Comparison of ENCODE assay signal across 18 cellular contexts in genomic region chr10:82041018-82041417, GRCh38.
DNase-seq lines count a peak whose midpoint lies in the region; ATAC-seq and TF ChIP-seq lines count a peak whose summit lies in the region.
"Had no signal": no experiment of that assay in that cellular context is flagged by ENCODE, and none has a peak within 500 bp of the region (broad histone marks: within the 10 kb centered on the region; RNA-seq: fewer than 3 reads in every experiment).

No MANE protein-coding gene starts in this region.

- DNase-seq in fibroblast of pulmonary artery (ENCODE audit: low read depth) (peak; percentile 8), kidney tubule cell (ENCODE audit: low spot score) (peak; percentile 39), hepatic stellate cell (ENCODE audit: low spot score) (no peak), NCI-H1105 (lab: John Stamatoyannopoulos, UW) (no peak)
- DNase-seq: CD4-positive, alpha-beta memory T cell; DMS53; EL; MV-4-11; NCI-H1417; NCI-H187 treated with DMSO at 0.1 percent for 48 hours; NCI-H526 had no signal

- H3K36me3 ChIP-seq in HUES48 (ENCODE audit: control insufficient read depth, insufficient read depth, low read length) = no peaks in the 10 kb centered on the region
- H3K36me3 ChIP-seq: SJSA1 had no signal

- ATAC-seq in GM19035 (IDR thresholded peaks at IDR 0.05; ENCODE audit: unreplicated experiment) = no peak
- no peak for ATAC-seq in HG03521 (IDR thresholded peaks at IDR 0.05; ENCODE audit: unreplicated experiment)
- ATAC-seq: GM12878 had no signal

- no peak overlapping the region for H3K9ac ChIP-seq in HUES48 (ENCODE audit: low read depth, low read length)
- H3K9ac ChIP-seq: BLaER1, KMS-11 had no signal

- TF ChIP-seq CTCF in fibroblast of pulmonary artery (IDR thresholded peaks at IDR 0.05; ENCODE audit: low read length, missing control alignments) = no peak

- H3K27ac ChIP-seq in HUES48 (ENCODE audit: low read depth, low read length) = peak overlapping the region; percentile 26
- H3K27ac ChIP-seq: BLaER1, KMS-11, SJSA1 had no signal

- no peaks in the 10 kb centered on the region for H3K27me3 ChIP-seq in HUES48 (ENCODE audit: control insufficient read depth, insufficient read depth, low read length)
- H3K27me3 ChIP-seq: BLaER1, SJSA1 had no signal

- peaks cover 12% of the 10 kb centered on the region for H3K4me1 ChIP-seq in HUES48 (ENCODE audit: control insufficient read depth, insufficient read depth, low read length)
- H3K4me1 ChIP-seq: BLaER1, SJSA1 had no signal

- no peaks in the 10 kb centered on the region for H3K9me3 ChIP-seq in HUES48 (ENCODE audit: control insufficient read depth, insufficient read depth, low read length)
- H3K9me3 ChIP-seq: SJSA1 had no signal

- no peak overlapping the region for H3K4me3 ChIP-seq in HUES48 (ENCODE audit: low read depth, low read length)
- no peak overlapping the region for H3K4me3 ChIP-seq in fibroblast of pulmonary artery (replicated peaks; ENCODE audit: low read depth, low read length)
- H3K4me3 ChIP-seq: BLaER1, GM12878, SJSA1 had no signal

Comparison
In these comparisons a context has a peak if more than half of its experiments do, and no peak if none do; other contexts are left out.
1. DNase-seq: peak in fibroblast of pulmonary artery (single experiment) and kidney tubule cell (single experiment); none in hepatic stellate cell (single experiment) and NCI-H1105 (single experiment).